ENCODE assay signal across 9 cellular contexts in the genomic region with DNA sequence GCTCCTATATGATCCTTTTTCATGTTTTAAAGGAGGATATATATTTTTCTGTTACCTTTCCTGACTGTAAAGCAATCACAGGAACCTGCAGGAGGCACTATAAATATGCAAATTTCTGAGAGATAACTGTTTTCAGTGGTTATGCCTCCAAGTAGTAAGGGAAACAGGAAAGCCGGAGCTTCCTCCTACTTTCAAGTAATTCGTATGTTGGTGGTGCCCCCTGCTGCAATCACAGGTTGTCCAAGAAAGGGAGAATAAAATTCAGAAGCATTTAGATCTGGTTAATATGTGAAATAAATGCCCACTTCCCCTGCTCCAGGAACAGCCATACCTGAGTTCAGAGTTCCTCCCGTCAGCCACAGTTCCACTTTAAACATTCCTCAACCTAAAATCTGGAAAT. TPM values are rescaled to one million over a fixed set of nuclear protein-coding genes. Genes with fewer than 3 reads are reported as not detected.
DNase-seq lines count a peak whose midpoint lies in the region; ATAC-seq and TF ChIP-seq lines count a peak whose summit lies in the region.
"Had no signal": no experiment of that assay in that cellular context is flagged by ENCODE, and none has a peak within 500 bp of the region (broad histone marks: within the 10 kb centered on the region; RNA-seq: fewer than 3 reads in every experiment).

No MANE protein-coding gene starts in this region.

- POLR2A ChIA-PET in CD8-positive, alpha-beta memory T cell (lab: Charles Lee) = no interaction called here

- no peaks in the 10 kb centered on the region for H3K79me2 ChIP-seq in fibroblast of lung (ENCODE audit: control insufficient read depth, insufficient read depth, low read length)

- peaks cover 20% of the 10 kb centered on the region for H3K4me1 ChIP-seq in BLaER1
- no peaks in the 10 kb centered on the region for H3K4me1 ChIP-seq in fibroblast of lung (ENCODE audit: control insufficient read depth, extremely low read depth, insufficient read depth, low read length)
- peaks cover 11% of the 10 kb centered on the region for H3K4me1 ChIP-seq in CD8-positive, alpha-beta memory T cell (ENCODE audit: insufficient read depth, low read length)

- H3K9ac ChIP-seq in BLaER1 (no peak overlapping the region), fibroblast of lung (ENCODE audit: insufficient read depth, low read length) (no peak overlapping the region)

- no peak overlapping the region for H3K27ac ChIP-seq in BLaER1
- no peak overlapping the region for H3K27ac ChIP-seq in fibroblast of lung (ENCODE audit: insufficient read depth, low read length)
- no peak overlapping the region for H3K27ac ChIP-seq in CD8-positive, alpha-beta memory T cell (ENCODE audit: low read depth, low read length)
- H3K27ac ChIP-seq: skin epidermis had no signal

- no peaks in the 10 kb centered on the region for H3K36me3 ChIP-seq in BLaER1
- H3K36me3 ChIP-seq in fibroblast of lung (ENCODE audit: control insufficient read depth, insufficient read depth, low read length) = no peaks in the 10 kb centered on the region
- H3K36me3 ChIP-seq in CD8-positive, alpha-beta memory T cell (ENCODE audit: insufficient read depth, low read length) = no peaks in the 10 kb centered on the region

- peaks cover 0 to 1% (median 0%) of the 10 kb centered on the region in 3 donors for H3K36me3 Mint-ChIP-seq in CD8-positive, alpha-beta memory T cell

- no peaks in the 10 kb centered on the region for H3K9me3 Mint-ChIP-seq in CD8-positive, alpha-beta memory T cell

- H3K27me3 ChIP-seq in BLaER1 (peaks cover 40% of the 10 kb centered on the region), fibroblast of lung (ENCODE audit: control insufficient read depth, insufficient read depth, low read length) (peaks cover 14% of the 10 kb centered on the region)
- peaks cover 48% of the 10 kb centered on the region for H3K27me3 ChIP-seq in CD8-positive, alpha-beta memory T cell (ENCODE audit: insufficient read depth, low read length, poor library complexity, severe bottlenecking)

- H3K9me3 ChIP-seq in BLaER1 (no peaks in the 10 kb centered on the region), fibroblast of lung (ENCODE audit: control insufficient read depth, insufficient read depth, low read depth, low read length) (no peaks in the 10 kb centered on the region)
- H3K9me3 ChIP-seq in CD8-positive, alpha-beta memory T cell (ENCODE audit: low read length) = no peaks in the 10 kb centered on the region

- H4K20me1 ChIP-seq in BLaER1 (peaks cover 10% of the 10 kb centered on the region; the same call in 1 of the 2 replicates), fibroblast of lung (ENCODE audit: control insufficient read depth, extremely low read depth, insufficient read depth, low read length) (no peaks in the 10 kb centered on the region)

- H2AFZ ChIP-seq in fibroblast of lung (ENCODE audit: low read length) = no peak overlapping the region

- H3K27ac Mint-ChIP-seq in CD8-positive, alpha-beta memory T cell = no peak overlapping the region

- CTCF ChIA-PET in CD8-positive, alpha-beta memory T cell (lab: Charles Lee) = no interaction called here

- no peak overlapping the region for H3K4me3 Mint-ChIP-seq in CD8-positive, alpha-beta memory T cell

- no peaks in the 10 kb centered on the region for H3K4me1 Mint-ChIP-seq in CD8-positive, alpha-beta memory T cell

- TF ChIP-seq CTCF in fibroblast of lung (conservative IDR thresholded peaks at IDR 0.05 in 1 of 2, IDR thresholded peaks at IDR 0.05 in 1 of 2; ENCODE audit: low read depth in 1 of 2, low read length in 2 of 2) = peak in 1 of 2 donors; percentile 26

- DNase-seq in OCI-M1 (lab: John Stamatoyannopoulos, UW) = peak; percentile 74
- peak; percentile 30 to 31 for DNase-seq in fibroblast of lung (ENCODE audit: low read depth in 2 of 2)
- no peak for DNase-seq in activated effector memory CD4-positive, alpha-beta T cell treated with Interleukin-2 at 50 U/mL for 16 hours
- DNase-seq in activated CD4-positive, CD25-positive, alpha-beta regulatory T cell (lab: John Stamatoyannopoulos, UW) = no peak
- no peak for DNase-seq in CD8-positive, alpha-beta memory T cell

- H3K4me3 ChIP-seq in BLaER1 (no peak overlapping the region), fibroblast of lung (replicated peaks in 1 of 4; ENCODE audit: control extremely low read depth in 1 of 4, insufficient read depth in 1 of 4, low read depth in 3 of 4, low read length in 4 of 4) (no peak overlapping the region)
- no peak overlapping the region for H3K4me3 ChIP-seq in CD8-positive, alpha-beta memory T cell (ENCODE audit: low read length)
- H3K4me3 ChIP-seq: skin epidermis had no signal

- H3K27me3 Mint-ChIP-seq in CD8-positive, alpha-beta memory T cell = peaks cover 42 to 45% of the 10 kb centered on the region in 2 donors

- peak overlapping the region; percentile 22; the same call in 1 of the 2 replicates for H3K4me2 ChIP-seq in BLaER1
- no peak overlapping the region for H3K4me2 ChIP-seq in fibroblast of lung (ENCODE audit: extremely low read depth, insufficient read depth, low read length)

- ATAC-seq in GM21529 (IDR thresholded peaks at IDR 0.05; ENCODE audit: unreplicated experiment) = peak; percentile 61
- no peak for ATAC-seq in HG03039 (IDR thresholded peaks at IDR 0.05; ENCODE audit: unreplicated experiment)

RNA-seq across cellular contexts. Expression of gene BCL11A, which starts 12.0 kb away (rescaled TPM):
- total RNA-seq in fibroblast of lung = under 0.01 and 0.17 TPM in 2 replicates
- 0.09 TPM in 1 of 2 replicates, not detected in the other for polyA plus RNA-seq in fibroblast of lung
- polyA plus RNA-seq in fibroblast of lung (2012) = 0.16 TPM in 1 of 2 replicates, not detected in the other
- polyA minus RNA-seq in fibroblast of lung (ENCODE audit: low replicate concordance) = 0.31 TPM in 1 of 2 replicates, not detected in the other
- under 1 TPM; 0.07 to 0.15 TPM for total RNA-seq in CD8-positive, alpha-beta memory T cell
- polyA plus RNA-seq in CD8-positive, alpha-beta memory T cell = not detected

Comparison
In these comparisons a context has a peak if more than half of its experiments do, and no peak if none do; other contexts are left out.
1. DNase-seq: peak in OCI-M1 (single experiment) and fibroblast of lung (2 of 2); none in activated effector memory CD4-positive, alpha-beta T cell treated with Interleukin-2 at 50 U/mL for 16 hours (single experiment), activated CD4-positive, CD25-positive, alpha-beta regulatory T cell (0 of 4) and CD8-positive, alpha-beta memory T cell (0 of 5).